ENCODE assay signal across 2 cellular contexts in genomic region chr22:36732609-36733008, GRCh38.
TF ChIP-seq lines count a peak whose summit lies in the region.

No MANE protein-coding gene starts in this region.

TF ChIP-seq in IMR-90, 13 proteins besides CTCF, POLR2A, EP300 and RAD21:
- no peak for TF ChIP-seq ELK1 (IDR thresholded peaks at IDR 0.05; ENCODE audit: borderline replicate concordance, low read depth, low read length)
- TF ChIP-seq MXI1 (IDR thresholded peaks at IDR 0.05; ENCODE audit: borderline replicate concordance, low read depth, low read length) = no peak
- TF ChIP-seq BHLHE40 (IDR thresholded peaks at IDR 0.05; ENCODE audit: low read depth, low read length) = no peak
- TF ChIP-seq USF2 (IDR thresholded peaks at IDR 0.05; ENCODE audit: low read depth, low read length) = no peak
- TF ChIP-seq FOS (IDR thresholded peaks at IDR 0.05; ENCODE audit: low read depth, low read length) = no peak
- no peak for TF ChIP-seq NFE2L2 (IDR thresholded peaks at IDR 0.05; ENCODE audit: low read depth, low read length)
- TF ChIP-seq SMC3 (IDR thresholded peaks at IDR 0.05; ENCODE audit: low read depth, low read length) = no peak
- no peak for TF ChIP-seq RFX5 (IDR thresholded peaks at IDR 0.05; ENCODE audit: low read depth, low read length)
- no peak for TF ChIP-seq MAZ (IDR thresholded peaks at IDR 0.05; ENCODE audit: borderline replicate concordance, low read depth, low read length)
- TF ChIP-seq CHD1 (IDR thresholded peaks at IDR 0.05; ENCODE audit: low read depth, low read length) = no peak
- no peak for TF ChIP-seq MAFK (IDR thresholded peaks at IDR 0.05; ENCODE audit: low read depth, low read length)
- no peak for TF ChIP-seq RCOR1 (IDR thresholded peaks at IDR 0.05; ENCODE audit: insufficient replicate concordance, low read length)
- TF ChIP-seq CEBPB (IDR thresholded peaks at IDR 0.05; ENCODE audit: low read depth, low read length) = no peak
TF ChIP-seq in IMR-90: peak in this region for 0.

TF ChIP-seq in WTC11, 78 proteins besides CTCF, POLR2A, EP300 and RAD21:
- TF ChIP-seq PRDM15 (CRISPR knock-in tag; IDR thresholded peaks at IDR 0.05) = no peak
- no peak for TF ChIP-seq ESRRA (CRISPR knock-in tag; IDR thresholded peaks at IDR 0.05; ENCODE audit: borderline replicate concordance)
- no peak for TF ChIP-seq ETV6 (CRISPR knock-in tag; IDR thresholded peaks at IDR 0.05)
- TF ChIP-seq GRHL2 (CRISPR knock-in tag; IDR thresholded peaks at IDR 0.05; ENCODE audit: insufficient replicate concordance, severe bottlenecking) = no peak
- TF ChIP-seq RORB (CRISPR knock-in tag; IDR thresholded peaks at IDR 0.05) = no peak
- no peak for TF ChIP-seq FOXJ3 (CRISPR knock-in tag; IDR thresholded peaks at IDR 0.05; ENCODE audit: borderline replicate concordance)
- no peak for TF ChIP-seq ZNF232 (CRISPR knock-in tag; IDR thresholded peaks at IDR 0.05)
- no peak for TF ChIP-seq SMAD3 (CRISPR knock-in tag; IDR thresholded peaks at IDR 0.05; ENCODE audit: borderline replicate concordance)
- no peak for TF ChIP-seq JUN (CRISPR knock-in tag; IDR thresholded peaks at IDR 0.05)
